Comparison of ENCODE assay signal across 8 cellular contexts in the genomic region with DNA sequence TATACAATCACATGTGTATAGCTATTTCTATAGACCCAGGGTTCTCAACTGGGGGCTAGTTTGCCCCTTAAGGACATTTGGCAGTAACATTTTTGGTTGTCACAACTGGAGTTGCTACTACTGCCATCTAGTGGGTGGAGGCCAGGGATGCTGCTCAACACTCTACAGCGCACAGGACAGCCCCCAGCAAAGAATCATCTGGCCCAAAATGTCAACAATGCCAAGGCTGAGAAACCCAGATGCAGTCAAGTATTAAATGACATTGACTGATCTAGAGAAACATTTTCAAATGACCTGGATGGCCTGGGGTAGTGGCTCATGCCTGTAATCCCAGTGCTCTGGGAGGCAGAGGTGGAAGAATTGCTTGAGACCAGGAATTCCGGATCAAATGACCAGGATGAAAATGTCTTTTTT. TPM values are rescaled to one million over a fixed set of nuclear protein-coding genes. Genes with fewer than 3 reads are reported as not detected.
DNase-seq lines count a peak whose midpoint lies in the region; ATAC-seq and TF ChIP-seq lines count a peak whose summit lies in the region.

No MANE protein-coding gene starts in this region.

- peak; percentile 40 for DNase-seq in NCI-H1436 (lab: John Stamatoyannopoulos, UW)
- no peak for DNase-seq in NCI-H1436 treated with DMSO at 0.1 percent for 48 hours (lab: John Stamatoyannopoulos, UW)
- peak; percentile 6 for DNase-seq in NCI-H748 treated with DMSO at 0.1 percent for 48 hours (lab: John Stamatoyannopoulos, UW)
- DNase-seq in activated CD8-positive, alpha-beta T cell treated with anti-CD3 and anti-CD28 coated beads, Interleukin-2, amount 10 ng/mL, durations not matched to agents 7 days and 5 days, result peak; percentile 85
- peak; percentile 84 to 88 for DNase-seq in erythroblast (lab: John Stamatoyannopoulos, UW)
- DNase-seq in renal cortical epithelial cell (ENCODE audit: low read depth), result peak; percentile 75
- no peak for DNase-seq in DMS79 (lab: John Stamatoyannopoulos, UW)

- POLR2A ChIA-PET in activated CD8-positive, alpha-beta T cell treated with anti-CD3 and anti-CD28 coated beads, Interleukin-2, amount 10 ng/mL, durations not matched to agents 7 days and 5 days (lab: Charles Lee), result no interaction called here

- peaks cover 33% of the 10 kb centered on the region for H3K4me1 Mint-ChIP-seq in activated CD8-positive, alpha-beta T cell treated with anti-CD3 and anti-CD28 coated beads, Interleukin-2, amount 10 ng/mL, durations not matched to agents 7 days and 5 days (ENCODE audit: low read depth)

- no peak overlapping the region for H3K4me3 Mint-ChIP-seq in activated CD8-positive, alpha-beta T cell treated with anti-CD3 and anti-CD28 coated beads, Interleukin-2, amount 10 ng/mL, durations not matched to agents 7 days and 5 days

- no peak overlapping the region for H3K27ac Mint-ChIP-seq in activated CD8-positive, alpha-beta T cell treated with anti-CD3 and anti-CD28 coated beads, Interleukin-2, amount 10 ng/mL, durations not matched to agents 7 days and 5 days

- H3K27me3 Mint-ChIP-seq in activated CD8-positive, alpha-beta T cell treated with anti-CD3 and anti-CD28 coated beads, Interleukin-2, amount 10 ng/mL, durations not matched to agents 7 days and 5 days (ENCODE audit: low read depth), result no peaks in the 10 kb centered on the region

- CTCF ChIA-PET in activated CD8-positive, alpha-beta T cell treated with anti-CD3 and anti-CD28 coated beads, Interleukin-2, amount 10 ng/mL, durations not matched to agents 7 days and 5 days (lab: Charles Lee), result interaction anchor here (0.7 to 2.3 kb wide), 9 partner anchors 9 to 291 kb away, joined by 3 to 25 read pairs (median 5); a partner anchor contains a TSS

- no peak for TF ChIP-seq POLR2A in erythroblast (IDR thresholded peaks at IDR 0.05; ENCODE audit: low read length)

- ATAC-seq in HG02759 (IDR thresholded peaks at IDR 0.05; ENCODE audit: unreplicated experiment), result peak; percentile 78
- ATAC-seq in activated CD8-positive, alpha-beta T cell treated with anti-CD3 and anti-CD28 coated beads, Interleukin-2, amount 10 ng/mL, durations not matched to agents 7 days and 5 days, result peak; percentile 86

- no peaks in the 10 kb centered on the region for H3K9me3 Mint-ChIP-seq in activated CD8-positive, alpha-beta T cell treated with anti-CD3 and anti-CD28 coated beads, Interleukin-2, amount 10 ng/mL, durations not matched to agents 7 days and 5 days (ENCODE audit: insufficient read depth)

- peaks cover 26% of the 10 kb centered on the region for H3K36me3 Mint-ChIP-seq in activated CD8-positive, alpha-beta T cell treated with anti-CD3 and anti-CD28 coated beads, Interleukin-2, amount 10 ng/mL, durations not matched to agents 7 days and 5 days (ENCODE audit: low read depth)

RNA-seq across cellular contexts. Expression of a gene that starts 5.8 kb away (rescaled TPM):
- total RNA-seq in activated CD8-positive, alpha-beta T cell treated with anti-CD3 and anti-CD28 coated beads, Interleukin-2, amount 10 ng/mL, durations not matched to agents 7 days and 5 days, result 10 to 100 TPM; 44.6 to 45.0 TPM
- 82.6 and 95.0 TPM in 2 replicates for total RNA-seq in renal cortical epithelial cell

RNA-seq across cellular contexts. Expression of a gene that starts 38.6 kb away (rescaled TPM):
- 10 to 100 TPM; 52.5 to 57.6 TPM for total RNA-seq in activated CD8-positive, alpha-beta T cell treated with anti-CD3 and anti-CD28 coated beads, Interleukin-2, amount 10 ng/mL, durations not matched to agents 7 days and 5 days
- 12.4 and 25.0 TPM in 2 replicates for total RNA-seq in renal cortical epithelial cell

RNA-seq across cellular contexts. Expression of a gene that starts 48.7 kb away (rescaled TPM):
- 1 to 10 TPM; 7.5 to 8.2 TPM for total RNA-seq in activated CD8-positive, alpha-beta T cell treated with anti-CD3 and anti-CD28 coated beads, Interleukin-2, amount 10 ng/mL, durations not matched to agents 7 days and 5 days
- 26.7 and 60.1 TPM in 2 replicates for total RNA-seq in renal cortical epithelial cell

Comparison
In these comparisons a context has a peak if more than half of its experiments do, and no peak if none do; other contexts are left out.
1. DNase-seq: peak in NCI-H1436 (single experiment), NCI-H748 treated with DMSO at 0.1 percent for 48 hours (single experiment), activated CD8-positive, alpha-beta T cell treated with anti-CD3 and anti-CD28 coated beads, Interleukin-2, amount 10 ng/mL, durations not matched to agents 7 days and 5 days (single experiment), erythroblast (2 of 2) and renal cortical epithelial cell (single experiment); none in NCI-H1436 treated with DMSO at 0.1 percent for 48 hours (single experiment) and DMS79 (single experiment).